Comparison of ENCODE assay signal across 2 cellular contexts in genomic region chr21:36122977-36123376, GRCh38.
TF ChIP-seq lines count a peak whose summit lies in the region.

No MANE protein-coding gene starts in this region.

TF ChIP-seq in liver, 16 proteins besides CTCF, POLR2A, EP300 and RAD21:
- no peak for TF ChIP-seq FOXA1 (IDR thresholded peaks at IDR 0.05)
- TF ChIP-seq SP1 (IDR thresholded peaks at IDR 0.05): no peak
- no peak for TF ChIP-seq REST (IDR thresholded peaks at IDR 0.05)
- no peak for TF ChIP-seq GABPA (IDR thresholded peaks at IDR 0.05 in 1 of 2, conservative IDR thresholded peaks at IDR 0.05 in 1 of 2)
- no peak for TF ChIP-seq TAF1 (conservative IDR thresholded peaks at IDR 0.05)
- TF ChIP-seq YY1 (IDR thresholded peaks at IDR 0.05): no peak
- no peak for TF ChIP-seq ZBTB33 (IDR thresholded peaks at IDR 0.05)
- TF ChIP-seq ATF3 (IDR thresholded peaks at IDR 0.05): no peak
- TF ChIP-seq RXRA (IDR thresholded peaks at IDR 0.05): no peak
- no peak for TF ChIP-seq HNF4G (IDR thresholded peaks at IDR 0.05)
- TF ChIP-seq EGR1 (IDR thresholded peaks at IDR 0.05; ENCODE audit: low read depth in 2 of 2): no peak
- no peak for TF ChIP-seq MAX (IDR thresholded peaks at IDR 0.05)
- TF ChIP-seq JUND (IDR thresholded peaks at IDR 0.05): no peak
- TF ChIP-seq FOXA2 (IDR thresholded peaks at IDR 0.05): no peak
TF ChIP-seq in liver: peak in this region for 0.

TF ChIP-seq in HepG2, 621 proteins besides CTCF, POLR2A, EP300 and RAD21:
- TF ChIP-seq ZBTB21 (CRISPR knock-in tag; IDR thresholded peaks at IDR 0.05): no peak
- TF ChIP-seq ZNF343 (CRISPR knock-in tag; IDR thresholded peaks at IDR 0.05): no peak
- TF ChIP-seq ZNF576 (CRISPR knock-in tag; IDR thresholded peaks at IDR 0.05): no peak
- TF ChIP-seq ZKSCAN5 (CRISPR knock-in tag; IDR thresholded peaks at IDR 0.05): no peak
- TF ChIP-seq ZNF790 (CRISPR knock-in tag; IDR thresholded peaks at IDR 0.05; ENCODE audit: borderline replicate concordance): no peak
- no peak for TF ChIP-seq ZNF33A (CRISPR knock-in tag; IDR thresholded peaks at IDR 0.05; ENCODE audit: borderline replicate concordance)
- TF ChIP-seq ZNF577 (CRISPR knock-in tag; IDR thresholded peaks at IDR 0.05; ENCODE audit: borderline replicate concordance, low read depth): no peak
- no peak for TF ChIP-seq DDIT3 (CRISPR knock-in tag; IDR thresholded peaks at IDR 0.05)
- no peak for TF ChIP-seq ZNF335 (CRISPR knock-in tag; IDR thresholded peaks at IDR 0.05)
- no peak for TF ChIP-seq GMEB2 (CRISPR knock-in tag; IDR thresholded peaks at IDR 0.05; ENCODE audit: low read depth)
- no peak for TF ChIP-seq ZNF841 (CRISPR knock-in tag; IDR thresholded peaks at IDR 0.05; ENCODE audit: borderline replicate concordance)
- TF ChIP-seq FOSL1 (CRISPR knock-in tag; IDR thresholded peaks at IDR 0.05; ENCODE audit: borderline replicate concordance): no peak
- TF ChIP-seq ERF (CRISPR knock-in tag; IDR thresholded peaks at IDR 0.05): no peak
- no peak for TF ChIP-seq RBM39 (IDR thresholded peaks at IDR 0.05; ENCODE audit: low read depth, low read length, poor library complexity, severe bottlenecking)
- no peak for TF ChIP-seq DMAP1 (CRISPR knock-in tag; IDR thresholded peaks at IDR 0.05)
- TF ChIP-seq ZNF260 (CRISPR knock-in tag; IDR thresholded peaks at IDR 0.05; ENCODE audit: borderline replicate concordance, low read depth): no peak
- TF ChIP-seq FOXA3 (CRISPR knock-in tag; IDR thresholded peaks at IDR 0.05): no peak
